ENCODE assay signal across 8 cellular contexts in the genomic region with DNA sequence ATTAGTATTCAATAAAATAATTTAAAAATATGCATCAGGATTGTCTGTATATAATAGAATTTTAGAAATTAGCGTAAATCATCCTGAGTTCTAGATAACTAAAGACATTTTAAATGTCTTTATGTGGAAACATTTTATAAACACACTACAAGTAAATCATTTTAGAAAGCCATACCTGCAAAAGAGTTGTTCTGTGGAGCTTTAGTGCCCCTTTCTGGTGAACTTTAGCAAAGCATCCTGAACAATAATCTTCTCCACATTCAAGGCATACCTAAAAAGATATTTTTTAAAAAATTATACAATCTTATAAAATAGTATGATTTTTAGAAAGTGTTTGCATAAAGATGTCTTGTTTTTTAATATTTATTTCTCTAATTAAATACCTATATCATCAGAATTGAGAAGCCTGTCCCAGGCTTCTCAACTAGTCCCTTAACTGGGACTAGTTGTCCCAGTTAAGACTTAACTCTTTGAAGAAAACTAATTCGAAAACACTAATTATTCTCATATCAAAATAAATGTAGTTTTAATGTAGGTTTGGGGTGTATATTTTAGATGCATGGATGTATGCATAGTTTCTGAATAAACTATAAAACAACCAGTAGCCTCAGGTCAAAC. TPM values are rescaled to one million over a fixed set of nuclear protein-coding genes. Genes with fewer than 3 reads are reported as not detected.
DNase-seq lines count a peak whose midpoint lies in the region; ATAC-seq and TF ChIP-seq lines count a peak whose summit lies in the region.

No MANE protein-coding gene starts in this region.

- TF ChIP-seq POLR2A in sigmoid colon (IDR thresholded peaks at IDR 0.05): no peak

- H3K4me3 ChIP-seq in choroid plexus epithelial cell (ENCODE audit: low read depth, low read length) (no peak overlapping the region), sigmoid colon (no peak overlapping the region)

- no peak for TF ChIP-seq EP300 in sigmoid colon (IDR thresholded peaks at IDR 0.05)

- WGBS in sigmoid colon, 2 donors: 17 to 56% methylated on average over 2 of the region's 2 CpGs

- H3K36me3 Mint-ChIP-seq in T-helper 17 cell (ENCODE audit: low read depth): no peaks in the 10 kb centered on the region

- no peak overlapping the region for H3K4me3 Mint-ChIP-seq in T-helper 17 cell

- no peak overlapping the region for H3K27ac ChIP-seq in sigmoid colon

- TF ChIP-seq CTCF in choroid plexus epithelial cell (conservative IDR thresholded peaks at IDR 0.05; ENCODE audit: low read depth, low read length) (peak; percentile 26), sigmoid colon (IDR thresholded peaks at IDR 0.05) (peak in 3 of 4 experiments; percentile 15 to 54 (median 17))

- peaks cover 0 to 2% (median 0%) of the 10 kb centered on the region in 4 donors for H3K9me3 ChIP-seq in sigmoid colon
- no peaks in the 10 kb centered on the region for H3K9me3 ChIP-seq in T-helper 17 cell (ENCODE audit: control insufficient read depth, low read length, poor library complexity, severe bottlenecking)

- H3K27me3 ChIP-seq in sigmoid colon: no peaks in the 10 kb centered on the region

- peaks cover 12% of the 10 kb centered on the region for H3K27me3 Mint-ChIP-seq in T-helper 17 cell

- H3K36me3 ChIP-seq in sigmoid colon: no peaks in the 10 kb centered on the region

- intact Hi-C loops in sigmoid colon (cut with DNase I): no loop called here

- ATAC-seq in T-helper 17 cell (no peak), GM18517 (IDR thresholded peaks at IDR 0.05; ENCODE audit: unreplicated experiment) (no peak)

- no peaks in the 10 kb centered on the region for H3K4me1 ChIP-seq in sigmoid colon

- no peak overlapping the region for H3K27ac Mint-ChIP-seq in T-helper 17 cell

- no peaks in the 10 kb centered on the region for H3K4me1 Mint-ChIP-seq in T-helper 17 cell

- DNase-seq in SHP77 (lab: John Stamatoyannopoulos, UW) (peak; percentile 2 to 15), SHP77 treated with DMSO at 0.1 percent for 48 hours (lab: John Stamatoyannopoulos, UW) (no peak), NCI-H345 treated with DMSO at 0.1 percent for 48 hours (lab: John Stamatoyannopoulos, UW; ENCODE audit: unreplicated experiment) (peak; percentile 19), choroid plexus epithelial cell (ENCODE audit: low read depth) (peak; percentile 3), sigmoid colon (no peak), T-helper 17 cell (no peak)
- DNase-seq in activated CD8-positive, alpha-beta memory T cell treated with anti-CD3 and anti-CD28 coated beads for 24 hours: no peak

RNA-seq across cellular contexts. Expression of gene ZBBX, which starts 29.7 kb away (rescaled TPM):
- total RNA-seq in sigmoid colon (not detected), T-helper 17 cell (not detected)
- not detected for polyA plus RNA-seq in sigmoid colon

Comparison
In these comparisons a context has a peak if more than half of its experiments do, and no peak if none do; other contexts are left out.
1. DNase-seq: peak in SHP77 (2 of 2), NCI-H345 treated with DMSO at 0.1 percent for 48 hours (single experiment) and choroid plexus epithelial cell (single experiment); none in SHP77 treated with DMSO at 0.1 percent for 48 hours (single experiment), sigmoid colon (single experiment), T-helper 17 cell (0 of 3) and activated CD8-positive, alpha-beta memory T cell treated with anti-CD3 and anti-CD28 coated beads for 24 hours (single experiment).